In genomic region chr1:44631333-44631646, GRCh38 we compare ENCODE assay signal across 8 cellular contexts. TPM values are rescaled to one million over a fixed set of nuclear protein-coding genes. Genes with fewer than 3 reads are reported as not detected.
DNase-seq lines count a peak whose midpoint lies in the region; ATAC-seq and TF ChIP-seq lines count a peak whose summit lies in the region.

No MANE protein-coding gene starts in this region.

- H3K27ac ChIP-seq in colonic mucosa, result peak overlapping the region; percentile 95

- H3K9me3 ChIP-seq in colonic mucosa, result no peaks in the 10 kb centered on the region

- peak overlapping the region; percentile 73 to 93 (median 86) for H3K4me3 Mint-ChIP-seq in nephron

- DNase-seq in LNCaP clone FGC (ENCODE audit: low read depth) (no peak), colonic mucosa (no peak), NCI-H774 (lab: John Stamatoyannopoulos, UW) (no peak), T-helper 9 cell (no peak), amniotic stem cell (lab: John Stamatoyannopoulos, UW) (no peak)

- H3K4me3 ChIP-seq in LNCaP clone FGC (ENCODE audit: low read depth, low read length), result peak overlapping the region; percentile 77
- peak overlapping the region; percentile 80 for H3K4me3 ChIP-seq in colonic mucosa

- peak overlapping the region; percentile 56 to 81 for H3K9ac ChIP-seq in colonic mucosa (ENCODE audit: low read depth in 2 of 2, low read length in 2 of 2)

- H3K27me3 ChIP-seq in colonic mucosa, result no peaks in the 10 kb centered on the region

- H3K4me1 ChIP-seq in colonic mucosa, result peaks cover 10% of the 10 kb centered on the region

- peaks cover 6% of the 10 kb centered on the region for H3K36me3 ChIP-seq in colonic mucosa

- H3K9me3 Mint-ChIP-seq in nephron, result no peaks in the 10 kb centered on the region

- peaks cover 33% of the 10 kb centered on the region for H3K36me3 Mint-ChIP-seq in nephron (ENCODE audit: low read depth)

- peaks cover 2% of the 10 kb centered on the region for H3K27me3 Mint-ChIP-seq in nephron (ENCODE audit: low read depth)

- intact Hi-C loops in colonic mucosa (cut with DNase I), result no loop called here

- peaks cover 47% of the 10 kb centered on the region for H3K4me1 Mint-ChIP-seq in nephron

- peak overlapping the region; percentile 81 to 93 (median 91) for H3K27ac Mint-ChIP-seq in nephron

- TF ChIP-seq CTCF in LNCaP clone FGC (IDR thresholded peaks at IDR 0.05; ENCODE audit: control insufficient read depth, extremely low read depth, insufficient read depth) (no peak), colonic mucosa (IDR thresholded peaks at IDR 0.05) (no peak), nephron (IDR thresholded peaks at IDR 0.05; ENCODE audit: unreplicated experiment in 3 of 3) (no peak)

- ATAC-seq in GM21367 (IDR thresholded peaks at IDR 0.05; ENCODE audit: unreplicated experiment), result peak; percentile 11
- no peak for ATAC-seq in HG02798 (IDR thresholded peaks at IDR 0.05; ENCODE audit: poor library complexity, unreplicated experiment)

RNA-seq across cellular contexts. Expression of gene TMEM53, which starts 43.0 kb away (rescaled TPM):
- total RNA-seq in colonic mucosa, result 10 to 100 TPM; 26.4 to 29.6 TPM

RNA-seq across cellular contexts. Expression of gene ARMH1, which starts 43.2 kb away (rescaled TPM):
- total RNA-seq in colonic mucosa, result 1 to 10 TPM; 1.3 to 5.1 TPM
